ENCODE assay signal across 14 cellular contexts in genomic region chr12:80241576-80242273, GRCh38.
DNase-seq lines count a peak whose midpoint lies in the region; ATAC-seq and TF ChIP-seq lines count a peak whose summit lies in the region.
"Had no signal": no experiment of that assay in that cellular context is flagged by ENCODE, and none has a peak within 500 bp of the region (broad histone marks: within the 10 kb centered on the region; RNA-seq: fewer than 3 reads in every experiment).

No MANE protein-coding gene starts in this region.

- intact Hi-C loops in PC-3 (cut with micrococcal nuclease) (no loop called here), sciatic nerve (cut with DNase I) (no loop called here)

- CTCF ChIA-PET in PC-3 (lab: Charles Lee) = no interaction called here
- CTCF ChIA-PET in RWPE1 (lab: Yijun Ruan, JAX) = no interaction called here

- peak; percentile 72 for DNase-seq in EL
- DNase-seq in PC-3 = peak; percentile 42
- peak; percentile 25 for DNase-seq in fibroblast of gingiva (ENCODE audit: low read depth)
- peak; percentile 61 for DNase-seq in sciatic nerve (ENCODE audit: low spot score)
- DNase-seq in Karpas-422 = no peak
- DNase-seq in NCI-H2196 treated with DMSO at 0.1 percent for 48 hours (lab: John Stamatoyannopoulos, UW; ENCODE audit: unreplicated experiment) = no peak
- DNase-seq in RWPE1 (ENCODE audit: low spot score) = no peak
- DNase-seq: activated CD4-positive, alpha-beta T cell treated with anti-CD3 and anti-CD28 coated beads for 1 hour; activated CD8-positive, alpha-beta memory T cell treated with anti-CD3 and anti-CD28 coated beads, Interleukin-2, amount 50 U/mL, for 48 hours; foreskin melanocyte; NCI-H524; testis had no signal

- TF ChIP-seq CTCF in PC-3 (conservative IDR thresholded peaks at IDR 0.05; ENCODE audit: low read depth, low read length) (no peak), RWPE1 (conservative IDR thresholded peaks at IDR 0.05; ENCODE audit: low read depth) (no peak)

- no peaks in the 10 kb centered on the region for H3K27me3 ChIP-seq in PC-3 (ENCODE audit: low read length)
- H3K27me3 ChIP-seq in Karpas-422 (ENCODE audit: low read length) = no peaks in the 10 kb centered on the region
- H3K27me3 ChIP-seq: testis had no signal

- H3K79me2 ChIP-seq in PC-3 (ENCODE audit: low read length) = no peaks in the 10 kb centered on the region
- no peaks in the 10 kb centered on the region for H3K79me2 ChIP-seq in Karpas-422 (ENCODE audit: low read length)

- POLR2A ChIA-PET in PC-3 (lab: Charles Lee; ENCODE audit: unreplicated experiment) (no interaction called here), RWPE1 (lab: Yijun Ruan, JAX; ENCODE audit: low non-redundant PET) (no interaction called here)

- H3K4me3 ChIP-seq in PC-3 (ENCODE audit: low read length) = peak overlapping the region; percentile 5; the same call in 1 of the 2 replicates
- no peak overlapping the region for H3K4me3 ChIP-seq in Karpas-422 (ENCODE audit: low read length)
- H3K4me3 ChIP-seq: testis had no signal

- H3K4me2 ChIP-seq in PC-3 (ENCODE audit: low read length) (peak overlapping the region; percentile 45), Karpas-422 (ENCODE audit: low read depth, low read length, poor library complexity, severe bottlenecking) (no peak overlapping the region)

- no TSS peak for BruUV-seq in PC-3 (replicated peaks; lab: Mats Ljungman, UMichigan)

- H3K9me2 ChIP-seq in PC-3 (replicated peaks; ENCODE audit: low read length) (no peaks in the 10 kb centered on the region), Karpas-422 (replicated peaks; ENCODE audit: insufficient read depth, low read length) (no peaks in the 10 kb centered on the region)

- H2AFZ ChIP-seq in PC-3 (ENCODE audit: low read length) (peak overlapping the region; percentile 43), Karpas-422 (ENCODE audit: low read length) (no peak overlapping the region)

- no peaks in the 10 kb centered on the region for H4K20me1 ChIP-seq in PC-3 (ENCODE audit: low read length)
- no peaks in the 10 kb centered on the region for H4K20me1 ChIP-seq in Karpas-422 (ENCODE audit: insufficient read depth, low read depth, low read length)

- H3K9ac ChIP-seq in PC-3 (ENCODE audit: low read length) (no peak overlapping the region), Karpas-422 (ENCODE audit: low read length) (no peak overlapping the region)

- H3F3A ChIP-seq in PC-3 (ENCODE audit: low read length, unreplicated experiment) = no peaks in the 10 kb centered on the region

- no peak overlapping the region for H3K27ac ChIP-seq in PC-3 (ENCODE audit: low read length)
- H3K27ac ChIP-seq in Karpas-422 (ENCODE audit: low read length) = no peak overlapping the region
- H3K27ac ChIP-seq in RWPE1 = no peak overlapping the region
- H3K27ac ChIP-seq: C4-2B, testis had no signal

- H3K36me3 ChIP-seq in PC-3 (ENCODE audit: low read depth, low read length) (no peaks in the 10 kb centered on the region), Karpas-422 (ENCODE audit: insufficient read depth, low read length) (no peaks in the 10 kb centered on the region)

- ATAC-seq in PC-3 = no peak
- ATAC-seq in sciatic nerve = no peak
- no peak for ATAC-seq in GM21381 (IDR thresholded peaks at IDR 0.05; ENCODE audit: unreplicated experiment)

- no peaks in the 10 kb centered on the region for H3K9me3 ChIP-seq in PC-3 (ENCODE audit: low read length)
- 0 out of 2 replicates have a peak, but pooled peaks cover 2% of the 10 kb centered on the region for H3K9me3 ChIP-seq in Karpas-422 (ENCODE audit: low read length)
- H3K9me3 ChIP-seq: testis had no signal

- peaks cover 16% of the 10 kb centered on the region for H3K4me1 ChIP-seq in PC-3 (ENCODE audit: insufficient read depth, low read length)
- no peaks in the 10 kb centered on the region for H3K4me1 ChIP-seq in Karpas-422 (ENCODE audit: low read length)
- H3K4me1 ChIP-seq: testis had no signal

Comparison
In these comparisons a context has a peak if more than half of its experiments do, and no peak if none do; other contexts are left out.
1. DNase-seq: peak in EL (single experiment), PC-3 (single experiment), fibroblast of gingiva (single experiment) and sciatic nerve (single experiment); none in Karpas-422 (single experiment), NCI-H2196 treated with DMSO at 0.1 percent for 48 hours (single experiment) and RWPE1 (single experiment).